ENCODE assay signal across 8 cellular contexts in genomic region chr12:121240484-121241202, GRCh38. TPM values are rescaled to one million over a fixed set of nuclear protein-coding genes. Genes with fewer than 3 reads are reported as not detected.
A peak's percentile ranks its signal among the peaks of the same experiment; 100 is the strongest.
DNase-seq lines count a peak whose midpoint lies in the region; ATAC-seq lines count a peak whose summit lies in the region.

No MANE protein-coding gene starts in this region.

- H3K9me3 Mint-ChIP-seq in activated naive CD8-positive, alpha-beta T cell treated with anti-CD3 and anti-CD28 coated beads, Interleukin-2, amount 10 ng/mL, durations not matched to agents 7 days and 5 days, result no peaks in the 10 kb centered on the region

- H3K36me3 Mint-ChIP-seq in activated naive CD8-positive, alpha-beta T cell treated with anti-CD3 and anti-CD28 coated beads, Interleukin-2, amount 10 ng/mL, durations not matched to agents 7 days and 5 days, result peaks cover 25% of the 10 kb centered on the region

- peak overlapping the region; percentile 70 for H3K4me3 Mint-ChIP-seq in activated naive CD8-positive, alpha-beta T cell treated with anti-CD3 and anti-CD28 coated beads, Interleukin-2, amount 10 ng/mL, durations not matched to agents 7 days and 5 days

- DNase-seq in NK-92 (lab: John Stamatoyannopoulos, UW; ENCODE audit: unreplicated experiment) (peak; percentile 46), COLO668 (lab: John Stamatoyannopoulos, UW; ENCODE audit: unreplicated experiment) (no peak), NCI-H82 treated with DMSO at 0.1 percent for 48 hours (lab: John Stamatoyannopoulos, UW; ENCODE audit: unreplicated experiment) (no peak)
- DNase-seq in NK-92 treated with Interleukin-12 subunit alpha and Interleukin-12 subunit beta, amount 100 ng/mL, for 24 hours (lab: John Stamatoyannopoulos, UW), result no peak
- DNase-seq in activated naive CD8-positive, alpha-beta T cell treated with anti-CD3 and anti-CD28 coated beads, Interleukin-2, amount 10 ng/mL, durations not matched to agents 7 days and 5 days, result peak; percentile 86
- DNase-seq in stimulated activated CD4-positive, alpha-beta T cell treated with anti-CD3 and anti-CD28 coated beads, Interleukin-4, amount 100 ng/mL, for 48 hours (ENCODE audit: low read depth in 2 of 2), result peak; percentile 55 to 66

- peak overlapping the region; percentile 57 for H3K27ac ChIP-seq in layer of hippocampus (ENCODE audit: low read depth, low read length)

- peak; percentile 87 for ATAC-seq in activated naive CD8-positive, alpha-beta T cell treated with anti-CD3 and anti-CD28 coated beads, Interleukin-2, amount 10 ng/mL, durations not matched to agents 7 days and 5 days (ENCODE audit: low read depth)
- no peak for ATAC-seq in GM21528 (IDR thresholded peaks at IDR 0.05; ENCODE audit: low FRiP score, unreplicated experiment)

- no peaks in the 10 kb centered on the region for H3K27me3 Mint-ChIP-seq in activated naive CD8-positive, alpha-beta T cell treated with anti-CD3 and anti-CD28 coated beads, Interleukin-2, amount 10 ng/mL, durations not matched to agents 7 days and 5 days

- H3K27ac Mint-ChIP-seq in activated naive CD8-positive, alpha-beta T cell treated with anti-CD3 and anti-CD28 coated beads, Interleukin-2, amount 10 ng/mL, durations not matched to agents 7 days and 5 days, result peak overlapping the region; percentile 89

- peaks cover 37% of the 10 kb centered on the region for H3K4me1 Mint-ChIP-seq in activated naive CD8-positive, alpha-beta T cell treated with anti-CD3 and anti-CD28 coated beads, Interleukin-2, amount 10 ng/mL, durations not matched to agents 7 days and 5 days

- H3K27me3 ChIP-seq in layer of hippocampus (ENCODE audit: control insufficient read depth, insufficient read depth, low read length), result no peaks in the 10 kb centered on the region

- POLR2A ChIA-PET in activated naive CD8-positive, alpha-beta T cell treated with anti-CD3 and anti-CD28 coated beads, Interleukin-2, amount 10 ng/mL, durations not matched to agents 7 days and 5 days (lab: Charles Lee), result interaction anchor here (1.2 to 3.2 kb wide), 3 partner anchors 16 to 60 kb away, joined by 3 to 28 read pairs (median 16); partner anchors contain the start of gene CAMKK2

RNA-seq across cellular contexts. Expression of gene P2RX4, which starts 30.7 kb away (rescaled TPM):
- total RNA-seq in activated naive CD8-positive, alpha-beta T cell treated with anti-CD3 and anti-CD28 coated beads, Interleukin-2, amount 10 ng/mL, durations not matched to agents 7 days and 5 days, result 10 to 100 TPM; 50.7 to 52.9 TPM

RNA-seq across cellular contexts. Expression of gene CAMKK2, which starts 55.9 kb away (rescaled TPM):
- total RNA-seq in activated naive CD8-positive, alpha-beta T cell treated with anti-CD3 and anti-CD28 coated beads, Interleukin-2, amount 10 ng/mL, durations not matched to agents 7 days and 5 days, result 10 to 100 TPM; 27.0 to 29.2 TPM

Comparison
In these comparisons a context has a peak if more than half of its experiments do, and no peak if none do; other contexts are left out.
1. DNase-seq: peak in NK-92 (single experiment), activated naive CD8-positive, alpha-beta T cell treated with anti-CD3 and anti-CD28 coated beads, Interleukin-2, amount 10 ng/mL, durations not matched to agents 7 days and 5 days (single experiment) and stimulated activated CD4-positive, alpha-beta T cell treated with anti-CD3 and anti-CD28 coated beads, Interleukin-4, amount 100 ng/mL, for 48 hours (2 of 2); none in NK-92 treated with Interleukin-12 subunit alpha and Interleukin-12 subunit beta, amount 100 ng/mL, for 24 hours (single experiment), COLO668 (single experiment) and NCI-H82 treated with DMSO at 0.1 percent for 48 hours (single experiment).